In the genomic region with DNA sequence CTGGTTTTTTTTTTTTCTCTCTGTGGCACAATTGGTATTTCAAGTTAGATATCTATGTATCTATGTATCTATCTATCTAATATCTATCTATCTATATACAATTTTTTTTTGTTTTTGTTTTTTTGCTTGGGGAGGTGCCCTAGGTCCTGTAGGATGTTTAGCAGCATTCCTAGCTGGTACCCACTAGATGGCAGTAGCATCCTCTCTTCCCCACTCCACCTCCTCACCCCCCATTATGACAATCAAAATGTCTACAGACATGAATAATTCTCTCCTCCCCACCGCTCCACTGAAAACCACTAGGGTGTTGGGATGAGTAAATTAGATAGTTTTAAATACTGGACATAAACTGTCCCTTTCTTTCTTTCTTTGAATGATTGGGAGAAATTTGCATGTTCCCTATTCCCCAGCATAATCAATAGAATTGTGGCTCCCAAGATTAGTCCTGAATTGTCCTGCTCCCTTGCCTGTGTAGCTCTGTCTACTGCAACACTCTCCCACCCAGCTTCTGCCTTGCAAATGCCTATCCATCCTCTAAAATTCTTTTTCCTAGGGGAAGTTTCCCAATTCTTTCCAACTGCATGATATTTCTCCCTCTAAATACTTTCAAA, we compare ENCODE assay signal across 9 cellular contexts.
DNase-seq lines count a peak whose midpoint lies in the region; ATAC-seq and TF ChIP-seq lines count a peak whose summit lies in the region.
"Had no signal": no experiment of that assay in that cellular context is flagged by ENCODE, and none has a peak within 500 bp of the region (broad histone marks: within the 10 kb centered on the region; RNA-seq: fewer than 3 reads in every experiment).

No MANE protein-coding gene starts in this region.

- H3K4me2 ChIP-seq in IMR-90 (ENCODE audit: low read depth, low read length) (no peak overlapping the region), SU-DHL-6 (ENCODE audit: low read depth, low read length, poor library complexity, severe bottlenecking) (no peak overlapping the region)

- CTCF ChIA-PET in IMR-90 (lab: Yijun Ruan, JAX) = interaction anchor here (0.6 to 1.4 kb wide), 5 partner anchors 13 to 894 kb away, joined by 3 to 5 read pairs (median 3); no protein-coding TSS in a partner anchor

- no peak overlapping the region for H3K27ac ChIP-seq in IMR-90 (ENCODE audit: insufficient read depth, low read length)
- no peak overlapping the region for H3K27ac ChIP-seq in SU-DHL-6 (ENCODE audit: low read depth, low read length)
- H3K27ac ChIP-seq: neutrophil had no signal

- H3K4me3 Mint-ChIP-seq in activated naive CD8-positive, alpha-beta T cell treated with anti-CD3 and anti-CD28 coated beads for 36 hours = no peak overlapping the region

- H3K56ac ChIP-seq in IMR-90 (ENCODE audit: extremely low read depth, insufficient read depth, low read length) = no peak overlapping the region

- no CpG with 5 or more reads among the region's 1 CpG for WGBS in IMR-90 (ENCODE audit: extremely low coverage in 2 of 2, insufficient read length in 1 of 2), 2 experiments

- peaks cover 10 to 20% of the 10 kb centered on the region in 2 donors for H3K9me3 Mint-ChIP-seq in activated naive CD4-positive, alpha-beta T cell treated with anti-CD3 and anti-CD28 coated beads, Interleukin-2, amount 50 U/mL, for 72 hours
- no peaks in the 10 kb centered on the region for H3K9me3 Mint-ChIP-seq in activated naive CD8-positive, alpha-beta T cell treated with anti-CD3 and anti-CD28 coated beads for 36 hours

- BruUV-seq in IMR-90 (replicated peaks; lab: Mats Ljungman, UMichigan) = no TSS peak

- H3K9ac ChIP-seq in IMR-90 (ENCODE audit: low read depth, low read length) (no peak overlapping the region), SU-DHL-6 (ENCODE audit: low read length) (no peak overlapping the region)

- no peak overlapping the region for H2BK120ac ChIP-seq in IMR-90 (ENCODE audit: low read depth, low read length)

- ATAC-seq in GM19455 (IDR thresholded peaks at IDR 0.05; ENCODE audit: unreplicated experiment) (peak; percentile 88), IMR-90 (ENCODE audit: low read depth) (peak; percentile 87)
- ATAC-seq in stimulated activated naive CD8-positive, alpha-beta T cell treated with anti-CD3 and anti-CD28 coated beads, Interleukin-15, Interleukin-2, amounts not matched to agents 100 U/mL and 50 U/mL, for 24 hours = no peak
- ATAC-seq in activated naive CD4-positive, alpha-beta T cell treated with anti-CD3 and anti-CD28 coated beads, Interleukin-2, amount 50 U/mL, for 72 hours = no peak

- no peak overlapping the region for H2BK5ac ChIP-seq in IMR-90 (ENCODE audit: low read depth, low read length, poor library complexity, severe bottlenecking)

- intact Hi-C loops in IMR-90 (cut with micrococcal nuclease) = loop anchor here (1.0 to 5.0 kb wide), 3 partner anchors 416 to 1595 kb away; no protein-coding TSS in a partner anchor

- no peak overlapping the region for H3K27ac Mint-ChIP-seq in activated naive CD4-positive, alpha-beta T cell treated with anti-CD3 and anti-CD28 coated beads, Interleukin-2, amount 50 U/mL, for 72 hours
- no peak overlapping the region for H3K27ac Mint-ChIP-seq in activated naive CD8-positive, alpha-beta T cell treated with anti-CD3 and anti-CD28 coated beads for 36 hours

- H3K23ac ChIP-seq in IMR-90 (ENCODE audit: low read depth, low read length) = no peak overlapping the region

- no peak overlapping the region for H3K18ac ChIP-seq in IMR-90 (ENCODE audit: low read depth, low read length)

- dilution Hi-C loops in IMR-90 (cut with HindIII; ENCODE audit: low sequenced_read_pairs, unreplicated experiment) = no loop called here

- H2BK15ac ChIP-seq in IMR-90 (ENCODE audit: low read depth, low read length) = no peak overlapping the region

- H3K4me1 ChIP-seq in IMR-90 (ENCODE audit: control insufficient read depth, insufficient read depth, low read length) = no peaks in the 10 kb centered on the region

- no peaks in the 10 kb centered on the region for H3K79me2 ChIP-seq in SU-DHL-6 (ENCODE audit: insufficient read depth, low read length)

- no peak overlapping the region for H3K4ac ChIP-seq in IMR-90 (ENCODE audit: low read depth, low read length)

- in situ Hi-C loops in IMR-90 (cut with MboI; ENCODE audit: low sequenced_read_pairs) = loop anchor here (25.0 kb wide), 1 partner anchor 905 kb away; no protein-coding TSS in a partner anchor

- H4K91ac ChIP-seq in IMR-90 (ENCODE audit: insufficient read depth, low read depth, low read length) = no peak overlapping the region

- H2AK9ac ChIP-seq in IMR-90 (replicated peaks; ENCODE audit: low read depth, low read length, poor library complexity) = no peak overlapping the region

- no peaks in the 10 kb centered on the region for H3K36me3 Mint-ChIP-seq in activated naive CD4-positive, alpha-beta T cell treated with anti-CD3 and anti-CD28 coated beads, Interleukin-2, amount 50 U/mL, for 72 hours
- H3K36me3 Mint-ChIP-seq in activated naive CD8-positive, alpha-beta T cell treated with anti-CD3 and anti-CD28 coated beads for 36 hours = no peaks in the 10 kb centered on the region

- no peak overlapping the region for H2AK5ac ChIP-seq in IMR-90 (ENCODE audit: low read depth, low read length)

- H3F3A ChIP-seq in SU-DHL-6 (ENCODE audit: insufficient read depth) = no peaks in the 10 kb centered on the region

- H3K9me3 ChIP-seq in IMR-90 (ENCODE audit: control insufficient read depth, insufficient read depth, low read length) (no peaks in the 10 kb centered on the region), SU-DHL-6 (ENCODE audit: insufficient read depth, low read length) (no peaks in the 10 kb centered on the region)
- H3K9me3 ChIP-seq: neutrophil had no signal

- no peak overlapping the region for H2AFZ ChIP-seq in IMR-90 (replicated peaks; ENCODE audit: low read length, poor library complexity)
- no peak overlapping the region for H2AFZ ChIP-seq in SU-DHL-6 (ENCODE audit: low read depth, low read length, severe bottlenecking)

- no peak overlapping the region for H4K5ac ChIP-seq in IMR-90 (ENCODE audit: low read depth, low read length)

- H3K9me2 ChIP-seq in SU-DHL-6 (replicated peaks; ENCODE audit: insufficient read depth, low read length) = no peaks in the 10 kb centered on the region

- H4K20me1 ChIP-seq in IMR-90 (ENCODE audit: insufficient read depth, low read length) (no peaks in the 10 kb centered on the region), SU-DHL-6 (ENCODE audit: low read depth, low read length) (no peaks in the 10 kb centered on the region)

- H3K4me1 Mint-ChIP-seq in activated naive CD8-positive, alpha-beta T cell treated with anti-CD3 and anti-CD28 coated beads for 36 hours = no peaks in the 10 kb centered on the region

- POLR2A ChIA-PET in IMR-90 (lab: Charles Lee; ENCODE audit: unreplicated experiment) = no interaction called here

- H3K27me3 Mint-ChIP-seq in activated naive CD8-positive, alpha-beta T cell treated with anti-CD3 and anti-CD28 coated beads for 36 hours = no peaks in the 10 kb centered on the region

- H3K79me1 ChIP-seq in IMR-90 (ENCODE audit: low read depth in 1 of 2, low read length in 2 of 2) = no peaks in the 10 kb centered on the region

- H3K27me3 ChIP-seq in IMR-90 (ENCODE audit: control insufficient read depth, insufficient read depth, low read length) (no peaks in the 10 kb centered on the region), SU-DHL-6 (ENCODE audit: low read length) (no peaks in the 10 kb centered on the region)
- H3K27me3 ChIP-seq: neutrophil had no signal

- no peak overlapping the region for H2BK20ac ChIP-seq in IMR-90 (ENCODE audit: low read depth, low read length)

- H3K9me1 ChIP-seq in IMR-90 (ENCODE audit: insufficient read depth, low read length) = no peaks in the 10 kb centered on the region

- TF ChIP-seq CTCF in IMR-90 (conservative IDR thresholded peaks at IDR 0.05; ENCODE audit: low read depth, low read length) (peak; percentile 86), SU-DHL-6 (IDR thresholded peaks at IDR 0.05; ENCODE audit: insufficient read depth, low read length, poor library complexity, severe bottlenecking) (peak; percentile 51)

- TF ChIP-seq RAD21 in IMR-90 (IDR thresholded peaks at IDR 0.05; ENCODE audit: low read length) = peak; percentile 96

- DNase-seq in DMS114 treated with DMSO at 0.1 percent for 48 hours (lab: John Stamatoyannopoulos, UW; ENCODE audit: unreplicated experiment) (peak; percentile 6), IMR-90 (peak; percentile 63), iPS DF 4.7 (ENCODE audit: extremely low read depth, low spot score) (peak; percentile 41)
- DNase-seq in stimulated activated naive CD8-positive, alpha-beta T cell treated with anti-CD3 and anti-CD28 coated beads, Interleukin-15, Interleukin-2, amounts not matched to agents 100 U/mL and 50 U/mL, for 24 hours = no peak
- no peak for DNase-seq in activated naive CD4-positive, alpha-beta T cell treated with anti-CD3 and anti-CD28 coated beads, Interleukin-2, amount 50 U/mL, for 72 hours (ENCODE audit: low spot score in 2 of 2)
- no peak for DNase-seq in activated naive CD8-positive, alpha-beta T cell treated with anti-CD3 and anti-CD28 coated beads for 36 hours

- no peak overlapping the region for H3K14ac ChIP-seq in IMR-90 (replicated peaks; ENCODE audit: low read depth, low read length)

- no peak overlapping the region for H3K4me3 ChIP-seq in IMR-90 (ENCODE audit: insufficient read depth, low read depth, low read length)
- no peak overlapping the region for H3K4me3 ChIP-seq in SU-DHL-6 (ENCODE audit: insufficient read depth, low read length, poor library complexity, severe bottlenecking)

- H4K8ac ChIP-seq in IMR-90 (ENCODE audit: low read depth in 2 of 2, low read length in 2 of 2) = no peak overlapping the region

- H3K36me3 ChIP-seq in IMR-90 (ENCODE audit: control insufficient read depth, insufficient read depth, low read length) (no peaks in the 10 kb centered on the region), SU-DHL-6 (ENCODE audit: low read length) (no peaks in the 10 kb centered on the region)
- H3K36me3 ChIP-seq: neutrophil had no signal

- no peak for TF ChIP-seq POLR2A in IMR-90 (IDR thresholded peaks at IDR 0.05; ENCODE audit: low read depth, low read length)

TF ChIP-seq in IMR-90, 13 proteins besides CTCF, POLR2A, EP300 and RAD21 (continues in another document):
- TF ChIP-seq NFE2L2 (IDR thresholded peaks at IDR 0.05; ENCODE audit: low read depth, low read length) (no peak), BHLHE40 (IDR thresholded peaks at IDR 0.05; ENCODE audit: low read depth, low read length) (no peak), SMC3 (IDR thresholded peaks at IDR 0.05; ENCODE audit: low read depth, low read length) (peak; percentile 87), MAZ (IDR thresholded peaks at IDR 0.05; ENCODE audit: borderline replicate concordance, low read depth, low read length) (peak; percentile 24; the same call in 1 of the 2 replicates), FOS (IDR thresholded peaks at IDR 0.05; ENCODE audit: low read depth, low read length) (no peak)
- TF ChIP-seq, protein P1, sequence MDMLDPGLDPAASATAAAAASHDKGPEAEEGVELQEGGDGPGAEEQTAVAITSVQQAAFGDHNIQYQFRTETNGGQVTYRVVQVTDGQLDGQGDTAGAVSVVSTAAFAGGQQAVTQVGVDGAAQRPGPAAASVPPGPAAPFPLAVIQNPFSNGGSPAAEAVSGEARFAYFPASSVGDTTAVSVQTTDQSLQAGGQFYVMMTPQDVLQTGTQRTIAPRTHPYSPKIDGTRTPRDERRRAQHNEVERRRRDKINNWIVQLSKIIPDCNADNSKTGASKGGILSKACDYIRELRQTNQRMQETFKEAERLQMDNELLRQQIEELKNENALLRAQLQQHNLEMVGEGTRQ (IDR thresholded peaks at IDR 0.05; ENCODE audit: low read depth, low read length) = no peak

Comparison
In these comparisons a context has a peak if more than half of its experiments do, and no peak if none do; other contexts are left out.
1. DNase-seq: peak in DMS114 treated with DMSO at 0.1 percent for 48 hours (single experiment), IMR-90 (single experiment) and iPS DF 4.7 (single experiment); none in stimulated activated naive CD8-positive, alpha-beta T cell treated with anti-CD3 and anti-CD28 coated beads, Interleukin-15, Interleukin-2, amounts not matched to agents 100 U/mL and 50 U/mL, for 24 hours (single experiment), activated naive CD4-positive, alpha-beta T cell treated with anti-CD3 and anti-CD28 coated beads, Interleukin-2, amount 50 U/mL, for 72 hours (0 of 2) and activated naive CD8-positive, alpha-beta T cell treated with anti-CD3 and anti-CD28 coated beads for 36 hours (single experiment).
2. ATAC-seq: peak in GM19455 (single experiment) and IMR-90 (single experiment); none in stimulated activated naive CD8-positive, alpha-beta T cell treated with anti-CD3 and anti-CD28 coated beads, Interleukin-15, Interleukin-2, amounts not matched to agents 100 U/mL and 50 U/mL, for 24 hours (single experiment) and activated naive CD4-positive, alpha-beta T cell treated with anti-CD3 and anti-CD28 coated beads, Interleukin-2, amount 50 U/mL, for 72 hours (0 of 2).